8 cellular contexts compared by ENCODE assay signal in the genomic region with DNA sequence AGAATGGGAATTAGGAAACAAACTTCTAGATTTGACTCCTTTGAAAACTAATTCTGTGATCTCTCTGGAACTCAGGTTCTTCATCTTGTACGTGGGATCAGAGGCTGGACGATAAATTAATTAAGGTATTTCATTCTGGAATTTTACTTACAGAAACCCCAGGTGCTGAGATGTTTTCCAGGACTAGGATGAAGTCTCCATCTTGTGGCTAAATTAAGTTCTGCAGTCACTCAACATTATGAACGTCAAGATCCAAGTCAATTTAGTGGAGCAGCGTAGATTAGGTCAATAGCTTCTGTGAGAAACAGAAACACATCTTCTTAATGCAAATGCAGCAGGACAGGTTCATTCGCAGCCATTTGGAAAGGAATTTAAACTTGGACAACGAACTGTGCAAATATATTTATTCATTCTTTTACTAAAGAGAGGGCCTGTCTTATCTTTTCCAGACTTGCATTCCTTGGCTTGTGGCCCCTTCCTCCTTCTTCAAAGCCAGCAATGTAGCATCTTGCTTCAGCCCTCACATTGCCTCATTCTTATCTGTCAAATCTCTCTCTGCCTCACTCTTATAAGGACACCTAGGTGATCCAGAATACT. TPM values are rescaled to one million over a fixed set of nuclear protein-coding genes. Genes with fewer than 3 reads are reported as not detected.
A peak's percentile ranks its signal among the peaks of the same experiment; 100 is the strongest.
DNase-seq lines count a peak whose midpoint lies in the region; ATAC-seq, FAIRE-seq and TF ChIP-seq lines count a peak whose summit lies in the region.

No MANE protein-coding gene starts in this region.

- no peaks in the 10 kb centered on the region for H3K79me2 ChIP-seq in GM12878 (ENCODE audit: control insufficient read depth, insufficient read depth, low read length)
- no peaks in the 10 kb centered on the region for H3K79me2 ChIP-seq in keratinocyte (ENCODE audit: control insufficient read depth, insufficient read depth, low read length)

- 7% methylated on average over 6 of the region's 6 CpGs for WGBS in GM12878 (ENCODE audit: insufficient coverage, insufficient replicate concordance, low lambda C conversion rate, missing lambda C conversion rate)
- 28 to 32% methylated on average over 6 of the region's 6 CpGs for WGBS in tibial nerve, 2 donors

- H4K20me1 ChIP-seq in GM12878 (ENCODE audit: control insufficient read depth, insufficient read depth) (no peaks in the 10 kb centered on the region), keratinocyte (ENCODE audit: control insufficient read depth, extremely low read depth, insufficient read depth, low read length) (no peaks in the 10 kb centered on the region)

- H3K36me3 ChIP-seq in GM12878 (ENCODE audit: control insufficient read depth in 2 of 2, insufficient read depth in 2 of 2, low read length in 1 of 2), result no peaks in the 10 kb centered on the region
- H3K36me3 ChIP-seq in keratinocyte (ENCODE audit: control insufficient read depth in 2 of 2, extremely low read depth in 1 of 2, insufficient read depth in 2 of 2, low read length in 2 of 2), result no peaks in the 10 kb centered on the region
- no peaks in the 10 kb centered on the region for H3K36me3 ChIP-seq in tibial nerve

- SMC1A ChIA-PET in GM12878 (lab: Charles Lee; ENCODE audit: uncharacterized antibody, unreplicated experiment), result interaction anchor here (0.6 to 5.2 kb wide), 10 partner anchors 9 to 246 kb away, joined by 3 to 63 read pairs (median 4); a partner anchor contains a TSS

- in situ Hi-C loops in GM12878 (cut with MboI), result loop anchor here (5.0 kb wide), 1 partner anchor 133 kb away; no protein-coding TSS in a partner anchor

- no peaks in the 10 kb centered on the region; a peak in 1 of 4 replicates for H3K27me3 ChIP-seq in GM12878 (replicated peaks in 1 of 2; ENCODE audit: control insufficient read depth in 2 of 2, insufficient read depth in 2 of 2, low read length in 1 of 2)
- no peaks in the 10 kb centered on the region for H3K27me3 ChIP-seq in keratinocyte (ENCODE audit: control insufficient read depth, extremely low read depth, insufficient read depth, low read length)
- no peaks in the 10 kb centered on the region for H3K27me3 ChIP-seq in tibial nerve

- no TSS peak for BruUV-seq in GM12878 (replicated peaks; lab: Mats Ljungman, UMichigan)

- no peaks in the 10 kb centered on the region for H3K4me1 ChIP-seq in GM12878 (ENCODE audit: control insufficient read depth, insufficient read depth, low read length)
- no peaks in the 10 kb centered on the region for H3K4me1 ChIP-seq in keratinocyte (ENCODE audit: control insufficient read depth, extremely low read depth, insufficient read depth, low read length)
- no peaks in the 10 kb centered on the region for H3K4me1 ChIP-seq in tibial nerve

- peak; percentile 63 for DNase-seq in AG08396 (ENCODE audit: low spot score)
- peak; percentile 66 for DNase-seq in NCI-H2171 treated with DMSO at 0.1 percent for 48 hours (lab: John Stamatoyannopoulos, UW)
- DNase-seq in GM12878 (ENCODE audit: low read depth, low spot score), result peak; percentile 23
- DNase-seq in keratinocyte (ENCODE audit: low read depth, low spot score), result no peak
- peak in 1 of 2 donors; percentile 44 for DNase-seq in tibial nerve (ENCODE audit: low spot score in 2 of 2)

- H3K4me2 ChIP-seq in GM12878 (ENCODE audit: control insufficient read depth, insufficient read depth) (no peak overlapping the region), keratinocyte (ENCODE audit: control insufficient read depth, extremely low read depth, insufficient read depth, low read depth, low read length) (no peak overlapping the region)

- H2AFZ ChIP-seq in GM12878 (ENCODE audit: control insufficient read depth, low read depth, low read length), result no peak overlapping the region
- no peak overlapping the region for H2AFZ ChIP-seq in keratinocyte (ENCODE audit: control insufficient read depth, low read length)

- peak; percentile 91 for TF ChIP-seq RAD21 in GM12878 (IDR thresholded peaks at IDR 0.05; ENCODE audit: insufficient read depth, low read depth, low read length)

- intact Hi-C loops in GM12878 (cut with micrococcal nuclease; ENCODE audit: unreplicated experiment), result loop anchor here (1.0 to 5.0 kb wide), 5 partner anchors 63 to 290 kb away; no protein-coding TSS in a partner anchor

- no peaks in the 10 kb centered on the region for H3K9me1 ChIP-seq in keratinocyte (ENCODE audit: control insufficient read depth, extremely low read depth, insufficient read depth, low read length)

- CTCF ChIA-PET in GM12878 (lab: Yijun Ruan, JAX), result interaction anchor here (0.7 to 5.1 kb wide), 17 partner anchors 10 to 421 kb away, joined by 3 to 70 read pairs (median 7); a partner anchor contains a TSS

- TF ChIP-seq CTCF in GM12873 (IDR thresholded peaks at IDR 0.05; ENCODE audit: insufficient read depth, low read depth, low read length, missing control alignments), result peak; percentile 68
- peak; percentile 70 to 77 (median 73) for TF ChIP-seq CTCF in GM12878 (IDR thresholded peaks at IDR 0.05 in 2 of 3, conservative IDR thresholded peaks at IDR 0.05 in 1 of 3; ENCODE audit: control insufficient read depth in 2 of 3, extremely low read depth in 1 of 3, insufficient read depth in 1 of 3, low read depth in 3 of 3, low read length in 3 of 3)
- peak; percentile 40 to 69 (median 66) for TF ChIP-seq CTCF in keratinocyte (optimal IDR thresholded peaks at IDR 0.05 in 1 of 3, IDR thresholded peaks at IDR 0.05 in 1 of 3, conservative IDR thresholded peaks at IDR 0.05 in 1 of 3; ENCODE audit: extremely low read depth in 1 of 3, insufficient read depth in 2 of 3, low read length in 3 of 3)
- peak; percentile 50 to 74 (median 72) for TF ChIP-seq CTCF in tibial nerve (IDR thresholded peaks at IDR 0.05)

- POLR2A ChIA-PET in GM12878 (lab: Charles Lee), result no interaction called here

- FAIRE-seq in GM12878 (lab: Jason Lieb, UNC) (no peak), keratinocyte (lab: Jason Lieb, UNC) (peak; percentile 43)

- peak; percentile 73 for ATAC-seq in GM12878
- no peak for ATAC-seq in HG03159 (IDR thresholded peaks at IDR 0.05; ENCODE audit: unreplicated experiment)
- no peak for ATAC-seq in HG03432 (IDR thresholded peaks at IDR 0.05; ENCODE audit: unreplicated experiment)

- no peak overlapping the region for H3K4me3 ChIP-seq in GM12878
- no peak overlapping the region for H3K4me3 ChIP-seq in keratinocyte (ENCODE audit: control insufficient read depth in 2 of 3, extremely low read depth in 1 of 3, insufficient read depth in 2 of 3, low read depth in 1 of 3, low read length in 3 of 3)
- H3K4me3 ChIP-seq in tibial nerve, result no peak overlapping the region

- H3K27ac ChIP-seq in GM12878 (ENCODE audit: control insufficient read depth, insufficient read depth), result no peak overlapping the region
- H3K27ac ChIP-seq in keratinocyte (ENCODE audit: control insufficient read depth, insufficient read depth, low read length), result no peak overlapping the region
- no peak overlapping the region for H3K27ac ChIP-seq in tibial nerve

- dilution Hi-C loops in keratinocyte (cut with MboI; ENCODE audit: extremely low pct_ligation_motif_present, low sequenced_read_pairs), result no loop called here

- RAD21 ChIA-PET in GM12878 (lab: Charles Lee; ENCODE audit: unreplicated experiment), result interaction anchor here (1.1 to 5.1 kb wide), 5 partner anchors 10 to 134 kb away, joined by 4 to 32 read pairs (median 9); no protein-coding TSS in a partner anchor

- H3K9me3 ChIP-seq in GM12878 (replicated peaks; ENCODE audit: control insufficient read depth, insufficient read depth, low read length) (no peaks in the 10 kb centered on the region), keratinocyte (ENCODE audit: control insufficient read depth, low read depth, low read length) (no peaks in the 10 kb centered on the region), tibial nerve (peaks cover 0 to 5% (median 0%) of the 10 kb centered on the region in 4 donors)

- no peak for TF ChIP-seq POLR2A in GM12878 (IDR thresholded peaks at IDR 0.05; ENCODE audit: low read depth, low read length)
- no peak for TF ChIP-seq POLR2A in tibial nerve (IDR thresholded peaks at IDR 0.05)

- no peak overlapping the region for H3K9ac ChIP-seq in GM12878 (ENCODE audit: control insufficient read depth, insufficient read depth, low read length)
- H3K9ac ChIP-seq in keratinocyte (ENCODE audit: control insufficient read depth, extremely low read depth, insufficient read depth, low read length), result no peak overlapping the region

- no peak for TF ChIP-seq EP300 in GM12878 (IDR thresholded peaks at IDR 0.05; ENCODE audit: borderline replicate concordance in 1 of 2, control insufficient read depth in 1 of 2, low read depth in 2 of 2, low read length in 2 of 2)
- TF ChIP-seq EP300 in tibial nerve (IDR thresholded peaks at IDR 0.05), result no peak

TF ChIP-seq in GM12878, 131 proteins besides CTCF, POLR2A, EP300 and RAD21:
- TF ChIP-seq SMC3 (IDR thresholded peaks at IDR 0.05; ENCODE audit: borderline replicate concordance, low read length), result peak; percentile 90
- TF ChIP-seq KLF5 (IDR thresholded peaks at IDR 0.05; ENCODE audit: partially characterized antibody), result no peak
TF ChIP-seq in GM12878: peak in this region for 1.

RNA-seq across cellular contexts. Expression of a gene that starts 26.7 kb away (rescaled TPM):
- not detected in 2 replicates for total RNA-seq in GM12878 (2013; cell fraction: nucleolus; rRNA removed)
- not detected in 2 replicates for total RNA-seq in GM12878 (2014; rRNA removed)
- total RNA-seq in GM12878 (2014; rRNA removed; fragmentation: Illumina TruSeq; extraction: Trizol), result not detected in 2 replicates
- total RNA-seq in GM12878 (2021), result not detected in 2 replicates
- not detected for polyA plus RNA-seq in GM12878 (2011; ENCODE audit: low read depth)
- polyA plus RNA-seq in GM12878 (2011; rRNA removed), result not detected in 2 replicates
- not detected in 2 replicates for polyA plus RNA-seq in GM12878 (2011; cell fraction: cytosol; rRNA removed)
- not detected in 2 replicates for polyA plus RNA-seq in GM12878 (2011; cell fraction: nucleus; rRNA removed)
- polyA plus RNA-seq in GM12878 (2012), result not detected in 2 replicates
- not detected in 2 replicates for polyA plus RNA-seq in GM12878 (2014; fragmentation: Illumina TruSeq; extraction: Trizol)
- polyA plus RNA-seq in GM12878 (2014; fragmentation: Nextera tagmentation; extraction: Ambion mirVana), result under 1 TPM; 0.03 to 0.04 TPM
- not detected in 2 replicates for polyA plus RNA-seq in GM12878 (2014; rRNA removed)
- polyA plus RNA-seq in GM12878 (2016; fragmentation: Nextera tagmentation; extraction: Ambion mirVana), result under 1 TPM in 1 of 2 experiments, not detected in 1; 0.04 TPM
- polyA minus RNA-seq in GM12878 (2011; rRNA and poly(A)+ RNA removed), result not detected in 2 replicates
- polyA minus RNA-seq in GM12878 (2011; cell fraction: cytosol; rRNA and poly(A)+ RNA removed), result not detected in 2 replicates
- not detected in 2 replicates for polyA minus RNA-seq in GM12878 (2011; cell fraction: nucleus; rRNA and poly(A)+ RNA removed)
- polyA plus RNA-seq in keratinocyte, result not detected in 3 replicates
- not detected for polyA plus RNA-seq in keratinocyte (2011; ENCODE audit: low read depth)
- not detected in 2 replicates for polyA plus RNA-seq in keratinocyte (2011; cell fraction: cytosol; rRNA removed)
- not detected in 2 replicates for polyA plus RNA-seq in keratinocyte (2011; cell fraction: nucleus; rRNA removed)
- not detected in 2 replicates for polyA plus RNA-seq in keratinocyte (2012; ENCODE audit: low replicate concordance)
- not detected in 3 replicates for polyA minus RNA-seq in keratinocyte
- polyA minus RNA-seq in keratinocyte (2011; cell fraction: cytosol; rRNA and poly(A)+ RNA removed), result not detected
- not detected in 2 replicates for polyA minus RNA-seq in keratinocyte (2011; cell fraction: nucleus; rRNA and poly(A)+ RNA removed)
- total RNA-seq in tibial nerve, result not detected
